Comparison of ENCODE assay signal across 8 cellular contexts in the genomic region with DNA sequence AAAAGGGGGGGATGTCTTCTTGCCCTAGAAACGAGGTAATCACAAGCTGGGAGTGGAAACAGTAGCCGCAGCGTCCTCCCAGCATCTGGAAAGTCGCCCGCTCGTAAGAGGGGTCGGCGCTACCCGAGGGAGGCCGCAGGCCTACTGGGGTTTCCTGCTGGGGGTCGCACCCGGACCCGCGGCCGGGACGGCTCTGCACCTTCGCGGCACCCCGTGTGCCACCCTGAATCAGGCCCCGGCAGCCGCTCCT. TPM values are rescaled to one million over a fixed set of nuclear protein-coding genes. Genes with fewer than 3 reads are reported as not detected.
DNase-seq lines count a peak whose midpoint lies in the region; ATAC-seq and TF ChIP-seq lines count a peak whose summit lies in the region.

No MANE protein-coding gene starts in this region.

- no peak for DNase-seq in CD8-positive, alpha-beta T cell
- DNase-seq in mammary epithelial cell (no peak), iPS-NIHi7 (ENCODE audit: extremely low spot score) (no peak), NCI-H2171 treated with DMSO at 0.1 percent for 48 hours (lab: John Stamatoyannopoulos, UW) (no peak)

- ATAC-seq in CD8-positive, alpha-beta T cell: no peak
- ATAC-seq in HG03175 (IDR thresholded peaks at IDR 0.05; ENCODE audit: unreplicated experiment) (peak; percentile 4), HG03378 (IDR thresholded peaks at IDR 0.05; ENCODE audit: unreplicated experiment) (no peak), HG02981 (IDR thresholded peaks at IDR 0.05; ENCODE audit: unreplicated experiment) (no peak)

- intact Hi-C loops in CD8-positive, alpha-beta T cell (cut with DNase I, micrococcal nuclease): loop anchor here (1.0 to 5.0 kb wide), 10 partner anchors 8 to 960 kb away; partner anchors contain the start of genes HSPA2 (in 2 of the 2), MTHFD1 (in 2 of the 2), CHURC1 (in 1 of the 2) and MAX (in 1 of the 2)
- intact Hi-C loops in mammary epithelial cell (cut with micrococcal nuclease): loop anchor here (5.0 to 10.0 kb wide), 3 partner anchors 116 to 262 kb away; partner anchors contain the start of gene MTHFD1

- H3K9ac ChIP-seq in mammary epithelial cell (ENCODE audit: insufficient read depth, low read length): peak overlapping the region; percentile 86

- H3K36me3 Mint-ChIP-seq in CD8-positive, alpha-beta T cell: peaks cover 35% of the 10 kb centered on the region

- H2AFZ ChIP-seq in mammary epithelial cell (ENCODE audit: low read depth, low read length): peak overlapping the region; percentile 93

- H3K27ac ChIP-seq in CD8-positive, alpha-beta T cell (ENCODE audit: low read depth, low read length): peak overlapping the region; percentile 99
- H3K27ac ChIP-seq in mammary epithelial cell (ENCODE audit: insufficient read depth, low read depth, low read length) (peak overlapping the region; percentile 93), mesodermal cell (ENCODE audit: low read depth, low read length, severe bottlenecking) (peak overlapping the region; percentile 100)

- peaks cover 80% of the 10 kb centered on the region for H3K79me2 ChIP-seq in mammary epithelial cell (ENCODE audit: insufficient read depth, low read length)

- no peaks in the 10 kb centered on the region for H3K27me3 ChIP-seq in CD8-positive, alpha-beta T cell (ENCODE audit: insufficient read depth, low read length)
- no peaks in the 10 kb centered on the region for H3K27me3 ChIP-seq in mammary epithelial cell (ENCODE audit: insufficient read depth, low read length)

- H3K27ac Mint-ChIP-seq in CD8-positive, alpha-beta T cell: peak overlapping the region; percentile 100

- no peaks in the 10 kb centered on the region for H3K9me3 Mint-ChIP-seq in CD8-positive, alpha-beta T cell

- TF ChIP-seq CTCF in CD8-positive, alpha-beta T cell (IDR thresholded peaks at IDR 0.05): no peak
- no peak for TF ChIP-seq CTCF in mammary epithelial cell (conservative IDR thresholded peaks at IDR 0.05 in 1 of 2, IDR thresholded peaks at IDR 0.05 in 1 of 2; ENCODE audit: extremely low read depth in 1 of 2, insufficient read depth in 1 of 2, low read depth in 1 of 2, low read length in 2 of 2)

- peak overlapping the region; percentile 70 for H3K4me3 ChIP-seq in CD8-positive, alpha-beta T cell (ENCODE audit: low read depth, low read length)
- H3K4me3 ChIP-seq in mammary epithelial cell (replicated peaks in 1 of 3; ENCODE audit: insufficient read depth in 1 of 3, low read depth in 2 of 3, low read length in 3 of 3) (peak overlapping the region; percentile 78 to 89 (median 84)), mesodermal cell (ENCODE audit: extremely low read depth, insufficient read depth, low read length, poor library complexity, severe bottlenecking) (peak overlapping the region; percentile 84)

- peaks cover 2% of the 10 kb centered on the region for H4K20me1 ChIP-seq in mammary epithelial cell (ENCODE audit: insufficient read depth, low read length)

- peaks cover 61% of the 10 kb centered on the region for H3K4me1 Mint-ChIP-seq in CD8-positive, alpha-beta T cell (ENCODE audit: low read depth)

- dilution Hi-C loops in mammary epithelial cell (cut with HindIII; ENCODE audit: low sequenced_read_pairs): loop anchor here (5.0 kb wide), 1 partner anchor 71 kb away; no protein-coding TSS in a partner anchor

- BruUV-seq in mammary epithelial cell (replicated peaks; lab: Mats Ljungman, UMichigan): TSS peak; percentile 27

- in situ Hi-C loops in mammary epithelial cell (cut with MboI; ENCODE audit: low sequenced_read_pairs in 2 of 2): loop anchor here in 1 of 2 donors (25.0 kb wide), 1 partner anchor 259 kb away; no protein-coding TSS in a partner anchor

- no peaks in the 10 kb centered on the region for H3K9me3 ChIP-seq in CD8-positive, alpha-beta T cell (ENCODE audit: low read length)
- H3K9me3 ChIP-seq in mammary epithelial cell (replicated peaks; ENCODE audit: insufficient read depth, low read length) (no peaks in the 10 kb centered on the region), mesodermal cell (ENCODE audit: control insufficient read depth, low read length) (no peaks in the 10 kb centered on the region)

- peaks cover 55% of the 10 kb centered on the region for H3K4me1 ChIP-seq in CD8-positive, alpha-beta T cell (ENCODE audit: insufficient read depth, low read length)
- H3K4me1 ChIP-seq in mammary epithelial cell (ENCODE audit: insufficient read depth, low read length): peaks cover 35% of the 10 kb centered on the region
- H3K4me1 ChIP-seq in mesodermal cell (ENCODE audit: control insufficient read depth, insufficient read depth, low read length, poor library complexity, severe bottlenecking): peaks cover 31% of the 10 kb centered on the region

- CTCF ChIA-PET in CD8-positive, alpha-beta T cell (lab: Charles Lee): interaction anchor here (0.9 to 3.4 kb wide), 3 partner anchors 9 to 14 kb away, joined by 3 to 24 read pairs (median 9); no protein-coding TSS in a partner anchor
- CTCF ChIA-PET in mammary epithelial cell (lab: Charles Lee; ENCODE audit: low non-redundant PET): interaction anchor here (0.7 kb wide), 1 partner anchor 73 kb away, joined by 4 read pairs; no protein-coding TSS in a partner anchor

- H3K36me3 ChIP-seq in CD8-positive, alpha-beta T cell (ENCODE audit: insufficient read depth, low read length): no peaks in the 10 kb centered on the region
- H3K36me3 ChIP-seq in mammary epithelial cell (ENCODE audit: insufficient read depth, low read length) (no peaks in the 10 kb centered on the region), mesodermal cell (ENCODE audit: control insufficient read depth, insufficient read depth, low read length) (peaks cover 13% of the 10 kb centered on the region)

- peak overlapping the region; percentile 91 for H3K4me3 Mint-ChIP-seq in CD8-positive, alpha-beta T cell

- POLR2A ChIA-PET in CD8-positive, alpha-beta T cell (lab: Charles Lee): interaction anchor here (0.7 to 5.3 kb wide), 12 partner anchors 10 to 861 kb away, joined by 4 to 72 read pairs (median 10); partner anchors contain the start of genes AKAP5, HSPA2, MTHFD1 and WDR89

- H3K4me2 ChIP-seq in mammary epithelial cell (ENCODE audit: insufficient read depth, low read depth, low read length): peak overlapping the region; percentile 86

- WGBS in mammary epithelial cell (ENCODE audit: low coverage, missing lambda C conversion rate): 1% methylated on average over 19 of the region's 21 CpGs
- 0% methylated on average over 12 to 21 of the region's 21 CpGs for WGBS in mesodermal cell (ENCODE audit: insufficient coverage in 2 of 2), 2 experiments

- no peaks in the 10 kb centered on the region for H3K27me3 Mint-ChIP-seq in CD8-positive, alpha-beta T cell (ENCODE audit: low read depth)

RNA-seq across cellular contexts. Expression of gene ZBTB25, which starts 0.5 kb away (rescaled TPM):
- total RNA-seq in CD8-positive, alpha-beta T cell: 10 to 100 TPM; 42.3 to 43.8 TPM
- total RNA-seq in mammary epithelial cell: 10 to 100 TPM in 1 of 2 donors, 1 to 10 TPM in 1; 9.7 to 10.8 TPM
- 5.6 TPM for polyA plus RNA-seq in mammary epithelial cell
- 10.5 TPM for polyA minus RNA-seq in mammary epithelial cell
- 8.3 TPM for polyA plus RNA-seq in mesodermal cell (2013, experiment 1 of 2)
- 9.8 TPM for polyA plus RNA-seq in mesodermal cell (2013, experiment 2 of 2)

RNA-seq across cellular contexts. Expression of gene ZBTB1, which starts 1.5 kb away (rescaled TPM):
- 100 to 1,000 TPM; 200 to 205 TPM for total RNA-seq in CD8-positive, alpha-beta T cell
- total RNA-seq in mammary epithelial cell: 10 to 100 TPM; 28.8 to 52.2 TPM
- polyA plus RNA-seq in mammary epithelial cell: 15.7 TPM
- polyA minus RNA-seq in mammary epithelial cell: 27.9 TPM
- 30.1 TPM for polyA plus RNA-seq in mesodermal cell (2013, experiment 1 of 2)
- 35.1 TPM for polyA plus RNA-seq in mesodermal cell (2013, experiment 2 of 2)

RNA-seq across cellular contexts. Expression of gene HSPA2, which starts 37.4 kb away (rescaled TPM):
- 1 to 10 TPM; 2.1 to 2.6 TPM for total RNA-seq in CD8-positive, alpha-beta T cell
- total RNA-seq in mammary epithelial cell: 1 to 10 TPM; 4.3 to 4.7 TPM
- 4.1 TPM for polyA plus RNA-seq in mammary epithelial cell
- polyA minus RNA-seq in mammary epithelial cell: 2.1 TPM
- polyA plus RNA-seq in mesodermal cell (2013, experiment 1 of 2): 53.5 TPM
- 43.7 TPM for polyA plus RNA-seq in mesodermal cell (2013, experiment 2 of 2)

RNA-seq across cellular contexts. Expression of gene AKAP5, which starts 37.8 kb away (rescaled TPM):
- total RNA-seq in CD8-positive, alpha-beta T cell: 1 to 10 TPM; 3.7 TPM
- total RNA-seq in mammary epithelial cell: under 1 TPM; 0.28 to 0.67 TPM
- polyA plus RNA-seq in mammary epithelial cell: 0.03 TPM
- polyA minus RNA-seq in mammary epithelial cell: 0.57 TPM
- polyA plus RNA-seq in mesodermal cell (2013, experiment 1 of 2): 2.1 TPM
- polyA plus RNA-seq in mesodermal cell (2013, experiment 2 of 2): 2.9 TPM

RNA-seq across cellular contexts. Expression of gene PPP1R36, which starts 46.7 kb away (rescaled TPM):
- under 1 TPM in 1 of 2 experiments, not detected in 1; 0.22 TPM for total RNA-seq in CD8-positive, alpha-beta T cell
- 1 to 10 TPM in 1 of 2 donors, not detected in 1; 1.7 TPM for total RNA-seq in mammary epithelial cell
- 0.12 TPM for polyA plus RNA-seq in mammary epithelial cell
- not detected for polyA minus RNA-seq in mammary epithelial cell
- 1.8 TPM for polyA plus RNA-seq in mesodermal cell (2013, experiment 1 of 2)
- 1.2 TPM for polyA plus RNA-seq in mesodermal cell (2013, experiment 2 of 2)
